Comparison of ENCODE assay signal across 1 cellular context in genomic region chr20:50992733-50993457, GRCh38.
TF ChIP-seq lines count a peak whose summit lies in the region.

No MANE protein-coding gene starts in this region.

TF ChIP-seq in GM12878, 131 proteins besides CTCF, POLR2A, EP300 and RAD21:
- TF ChIP-seq SMC3 (IDR thresholded peaks at IDR 0.05; ENCODE audit: borderline replicate concordance, low read length): peak; percentile 17; the same call in 1 of the 2 replicates
- no peak for TF ChIP-seq SMAD5 (IDR thresholded peaks at IDR 0.05; ENCODE audit: low read depth)
- no peak for TF ChIP-seq NRF1 (conservative IDR thresholded peaks at IDR 0.05; ENCODE audit: low read depth, low read length)
TF ChIP-seq in GM12878: peak in this region for 1.
